In the genomic region with DNA sequence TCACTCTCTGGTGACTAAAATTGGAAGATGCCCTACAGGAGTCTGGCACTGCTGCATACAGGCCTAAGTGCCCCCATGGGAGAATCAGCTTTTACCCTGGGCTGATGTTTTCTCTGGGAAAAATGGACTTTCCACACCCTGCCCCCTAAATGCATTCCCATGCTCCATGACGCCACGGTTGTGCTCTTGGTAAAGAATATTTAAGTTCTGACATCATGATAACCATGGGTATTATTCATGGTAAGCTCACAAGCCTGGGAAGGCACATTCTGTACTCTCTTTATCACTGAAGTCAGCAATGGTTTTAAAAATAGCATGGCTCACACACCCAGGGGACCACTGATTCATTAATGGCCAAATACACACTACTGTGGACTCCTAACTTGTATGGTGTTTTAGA, we compare ENCODE assay signal across 1 cellular context.
TF ChIP-seq lines count a peak whose summit lies in the region.

No MANE protein-coding gene starts in this region.

TF ChIP-seq in endothelial cell of umbilical vein, 7 proteins besides CTCF, POLR2A, EP300 and RAD21:
- TF ChIP-seq FOS (IDR thresholded peaks at IDR 0.05; ENCODE audit: borderline replicate concordance, insufficient read depth, low read length) (no peak), JUN (IDR thresholded peaks at IDR 0.05; ENCODE audit: borderline replicate concordance, insufficient read depth, insufficient read length, low read depth) (peak; percentile 39)
